13 cellular contexts compared by ENCODE assay signal in the genomic region with DNA sequence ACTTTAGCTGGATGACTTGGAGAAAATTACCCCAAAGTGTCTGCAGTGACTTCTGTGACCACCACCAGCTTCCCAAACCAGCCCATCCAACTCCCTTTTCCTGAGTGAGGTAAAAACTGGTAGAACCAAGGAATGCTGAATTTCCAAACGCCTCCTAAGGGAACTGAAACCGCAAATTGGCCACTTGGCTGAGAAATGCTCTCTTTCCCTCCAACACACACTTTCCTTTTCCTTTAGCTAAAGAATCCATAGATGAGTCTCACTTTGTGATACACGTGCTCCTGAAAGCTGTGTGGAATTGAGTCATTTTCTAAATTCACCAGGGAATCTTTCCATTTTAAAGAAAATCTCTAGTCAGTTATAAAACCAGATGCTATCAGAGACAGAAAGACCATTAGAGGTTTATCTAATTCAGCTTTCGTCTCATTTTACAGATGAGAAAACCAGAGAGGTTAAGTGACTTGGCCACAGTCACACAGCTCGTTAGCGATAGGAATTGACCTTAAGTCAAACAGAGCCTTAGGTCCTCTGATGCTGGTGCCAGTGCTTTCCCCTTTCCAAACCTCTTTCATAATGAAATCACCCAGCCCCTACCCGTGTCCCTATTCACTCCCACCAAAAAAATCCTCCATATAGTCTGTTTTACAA.
"Had no signal": no experiment of that assay in that cellular context is flagged by ENCODE, and none has a peak within 500 bp of the region (broad histone marks: within the 10 kb centered on the region; RNA-seq: fewer than 3 reads in every experiment).

No MANE protein-coding gene starts in this region.

- ATAC-seq: natural killer cell treated with Interleukin-12 subunit alpha and Interleukin-12 subunit beta and Interleukin-15 and Interleukin-18, amount 100 ng/mL, for 72 hours; stimulated activated naive CD8-positive, alpha-beta T cell treated with anti-CD3 and anti-CD28 coated beads, Interleukin-15, amount 100 ng/mL, for 72 hours had no signal

- H3K27ac ChIP-seq: brain microvascular endothelial cell, uterus had no signal

- H3K27me3 ChIP-seq: brain microvascular endothelial cell, uterus had no signal

- DNase-seq: activated CD4-positive, alpha-beta T cell treated with anti-CD3 and anti-CD28 coated beads, Interleukin-2, amount 50 U/mL, for 4 hours; activated CD4-positive, CD25-positive, alpha-beta regulatory T cell treated with anti-CD3 and anti-CD28 coated beads, Interleukin-2, amount 50 U/mL, for 72 hours; activated effector memory CD4-positive, alpha-beta T cell treated with Interleukin-2 at 50 U/mL for 16 hours; activated T-cell treated with anti-CD3 and anti-CD28 coated beads, Interleukin-2, amount 50 U/mL, for 24 hours; brain microvascular endothelial cell; cerebellar nuclear complex; foreskin fibroblast; occipital lobe; stimulated activated CD4-positive, alpha-beta T cell treated with anti-CD3 and anti-CD28 coated beads, Interleukin-2, amount 100 ng/mL, for 48 hours; stimulated activated CD8-positive, alpha-beta memory T cell treated with anti-CD3 and anti-CD28 coated beads, Interleukin-4, amount 100 ng/mL, for 48 hours; stimulated activated naive CD8-positive, alpha-beta T cell treated with anti-CD3 and anti-CD28 coated beads, Interleukin-15, amount 100 ng/mL, for 72 hours; uterus had no signal

- H3K9me3 ChIP-seq: uterus had no signal

- H3K36me3 ChIP-seq: brain microvascular endothelial cell, uterus had no signal

- H3K4me3 ChIP-seq: uterus had no signal
